In genomic region chr20:35523298-35523888, GRCh38 we compare ENCODE assay signal across 8 cellular contexts. TPM values are rescaled to one million over a fixed set of nuclear protein-coding genes. Genes with fewer than 3 reads are reported as not detected.
DNase-seq lines count a peak whose midpoint lies in the region; ATAC-seq, FAIRE-seq and TF ChIP-seq lines count a peak whose summit lies in the region.

No MANE protein-coding gene starts in this region.

- no peaks in the 10 kb centered on the region for H3K4me1 Mint-ChIP-seq in activated CD4-positive, alpha-beta memory T cell treated with anti-CD3 and anti-CD28 coated beads for 36 hours (ENCODE audit: low read depth)

- no peaks in the 10 kb centered on the region for H3K36me3 Mint-ChIP-seq in activated CD4-positive, alpha-beta memory T cell treated with anti-CD3 and anti-CD28 coated beads for 36 hours

- peak; percentile 50 for DNase-seq in DND-41
- DNase-seq in IMR-90, result no peak
- DNase-seq in activated CD4-positive, alpha-beta memory T cell treated with anti-CD3 and anti-CD28 coated beads for 36 hours, result peak; percentile 44
- DNase-seq in kidney, result no peak
- no peak for DNase-seq in NCI-H1048 (lab: John Stamatoyannopoulos, UW)
- no peak for DNase-seq in epidermal melanocyte (ENCODE audit: insufficient read length, low spot score)

- ATAC-seq in DND-41 (ENCODE audit: insufficient read depth, low read depth) (peak; percentile 70), IMR-90 (ENCODE audit: low read depth) (peak; percentile 69), HG02870 (IDR thresholded peaks at IDR 0.05; ENCODE audit: unreplicated experiment) (no peak), GM19455 (IDR thresholded peaks at IDR 0.05; ENCODE audit: unreplicated experiment) (no peak)

- H3K14ac ChIP-seq in IMR-90 (replicated peaks; ENCODE audit: low read depth, low read length), result no peak overlapping the region

- no peak for FAIRE-seq in kidney (lab: Jason Lieb, UNC)

- H2BK5ac ChIP-seq in IMR-90 (ENCODE audit: low read depth, low read length, poor library complexity, severe bottlenecking), result no peak overlapping the region

- no peak overlapping the region for H3K4me2 ChIP-seq in DND-41 (ENCODE audit: insufficient read depth, low read length)
- H3K4me2 ChIP-seq in IMR-90 (ENCODE audit: low read depth, low read length), result no peak overlapping the region

- no peak overlapping the region for H3K4ac ChIP-seq in IMR-90 (ENCODE audit: low read depth, low read length)

- no peak overlapping the region for H2BK120ac ChIP-seq in IMR-90 (ENCODE audit: low read depth, low read length)

- TF ChIP-seq CTCF in DND-41 (IDR thresholded peaks at IDR 0.05; ENCODE audit: borderline replicate concordance, extremely low read depth, low read length, poor library complexity, severe bottlenecking) (peak; percentile 68), IMR-90 (conservative IDR thresholded peaks at IDR 0.05; ENCODE audit: low read depth, low read length) (0 out of 2 replicates have a peak, but pooled peaks have one; percentile 25), kidney (IDR thresholded peaks at IDR 0.05; ENCODE audit: borderline replicate concordance, extremely low read depth, insufficient read depth) (peak; percentile 45)

- H3K4me3 ChIP-seq in DND-41 (ENCODE audit: low read depth in 1 of 2, low read length in 2 of 2), result no peak overlapping the region
- no peak overlapping the region for H3K4me3 ChIP-seq in IMR-90 (ENCODE audit: insufficient read depth, low read depth, low read length)
- no peak overlapping the region for H3K4me3 ChIP-seq in kidney (ENCODE audit: low read length in 2 of 2)

- H3K36me3 ChIP-seq in DND-41 (ENCODE audit: insufficient read depth, low read length), result no peaks in the 10 kb centered on the region
- no peaks in the 10 kb centered on the region for H3K36me3 ChIP-seq in IMR-90 (ENCODE audit: control insufficient read depth, insufficient read depth, low read length)
- no peaks in the 10 kb centered on the region for H3K36me3 ChIP-seq in kidney (ENCODE audit: control insufficient read depth in 1 of 2, insufficient read depth in 2 of 2, low read length in 2 of 2)

- no peak overlapping the region for H3K27ac ChIP-seq in DND-41 (ENCODE audit: low read length)
- H3K27ac ChIP-seq in IMR-90 (ENCODE audit: insufficient read depth, low read length), result no peak overlapping the region
- no peak overlapping the region for H3K27ac ChIP-seq in kidney (ENCODE audit: low read depth in 2 of 2, low read length in 2 of 2)

- POLR2A ChIA-PET in IMR-90 (lab: Charles Lee; ENCODE audit: unreplicated experiment), result no interaction called here
- POLR2A ChIA-PET in activated CD4-positive, alpha-beta memory T cell treated with anti-CD3 and anti-CD28 coated beads for 36 hours (lab: Charles Lee), result no interaction called here

- in situ Hi-C loops in IMR-90 (cut with MboI; ENCODE audit: low sequenced_read_pairs), result loop anchor here (25.0 kb wide), 1 partner anchor 389 kb away; no protein-coding TSS in a partner anchor

- no peak overlapping the region for H3K9ac ChIP-seq in DND-41 (ENCODE audit: low read depth, low read length)
- H3K9ac ChIP-seq in IMR-90 (ENCODE audit: low read depth, low read length), result no peak overlapping the region
- no peak overlapping the region for H3K9ac ChIP-seq in kidney (ENCODE audit: low read length in 2 of 2)

- no peaks in the 10 kb centered on the region for H3K79me2 ChIP-seq in DND-41 (ENCODE audit: insufficient read depth, low read length)

- no peaks in the 10 kb centered on the region for H3K9me3 Mint-ChIP-seq in activated CD4-positive, alpha-beta memory T cell treated with anti-CD3 and anti-CD28 coated beads for 36 hours

- TF ChIP-seq POLR2A in IMR-90 (IDR thresholded peaks at IDR 0.05; ENCODE audit: low read depth, low read length), result no peak

- no peaks in the 10 kb centered on the region for H3K27me3 ChIP-seq in DND-41 (ENCODE audit: insufficient read depth, low read length, poor library complexity)
- peaks cover 2% of the 10 kb centered on the region; the same call in 1 of the 2 replicates for H3K27me3 ChIP-seq in IMR-90 (ENCODE audit: control insufficient read depth, insufficient read depth, low read length)

- H3K4me3 Mint-ChIP-seq in activated CD4-positive, alpha-beta memory T cell treated with anti-CD3 and anti-CD28 coated beads for 36 hours, result no peak overlapping the region

- BruUV-seq in IMR-90 (replicated peaks; lab: Mats Ljungman, UMichigan), result no TSS peak

- H3K9me3 ChIP-seq in DND-41 (ENCODE audit: insufficient read depth, low read length, severe bottlenecking), result peaks cover 3% of the 10 kb centered on the region
- H3K9me3 ChIP-seq in IMR-90 (ENCODE audit: control insufficient read depth, insufficient read depth, low read length), result no peaks in the 10 kb centered on the region
- H3K9me3 ChIP-seq in kidney (ENCODE audit: control insufficient read depth in 1 of 2, low read length in 2 of 2), result no peaks in the 10 kb centered on the region

- intact Hi-C loops in IMR-90 (cut with micrococcal nuclease) (no loop called here), kidney (cut with DNase I) (no loop called here)
- intact Hi-C loops in activated CD4-positive, alpha-beta memory T cell treated with anti-CD3 and anti-CD28 coated beads for 36 hours (cut with micrococcal nuclease), result no loop called here

- no peaks in the 10 kb centered on the region for H3K9me1 ChIP-seq in IMR-90 (ENCODE audit: insufficient read depth, low read length)

- no peak overlapping the region for H2AK5ac ChIP-seq in IMR-90 (ENCODE audit: low read depth, low read length)

- no peak overlapping the region for H3K23ac ChIP-seq in IMR-90 (ENCODE audit: low read depth, low read length)

- H3K79me1 ChIP-seq in IMR-90 (ENCODE audit: low read depth in 1 of 2, low read length in 2 of 2), result no peaks in the 10 kb centered on the region

- H3K18ac ChIP-seq in IMR-90 (ENCODE audit: low read depth, low read length), result no peak overlapping the region

- no peaks in the 10 kb centered on the region for H3K27me3 Mint-ChIP-seq in activated CD4-positive, alpha-beta memory T cell treated with anti-CD3 and anti-CD28 coated beads for 36 hours

- H4K5ac ChIP-seq in IMR-90 (ENCODE audit: low read depth, low read length), result no peak overlapping the region

- H3K27ac Mint-ChIP-seq in activated CD4-positive, alpha-beta memory T cell treated with anti-CD3 and anti-CD28 coated beads for 36 hours, result no peak overlapping the region

- peak; percentile 15; the same call in 1 of the 2 replicates for TF ChIP-seq RAD21 in IMR-90 (IDR thresholded peaks at IDR 0.05; ENCODE audit: low read length)

- H2BK20ac ChIP-seq in IMR-90 (ENCODE audit: low read depth, low read length), result no peak overlapping the region

- WGBS in IMR-90 (ENCODE audit: extremely low coverage in 2 of 2, insufficient read length in 1 of 2), 2 experiments, result 57% methylated on average over 1 of the region's 6 CpGs; no CpG with 5 or more reads in 1 of the 2 experiments

- no peak overlapping the region for H4K8ac ChIP-seq in IMR-90 (ENCODE audit: low read depth in 2 of 2, low read length in 2 of 2)

- CTCF ChIA-PET in IMR-90 (lab: Yijun Ruan, JAX), result no interaction called here
- CTCF ChIA-PET in activated CD4-positive, alpha-beta memory T cell treated with anti-CD3 and anti-CD28 coated beads for 36 hours (lab: Charles Lee), result interaction anchor here (0.9 kb wide), 1 partner anchor 426 kb away, joined by 3 read pairs; no protein-coding TSS in a partner anchor

- H3K56ac ChIP-seq in IMR-90 (ENCODE audit: extremely low read depth, insufficient read depth, low read length), result no peak overlapping the region

- H4K20me1 ChIP-seq in DND-41 (ENCODE audit: insufficient read depth, low read length) (no peaks in the 10 kb centered on the region), IMR-90 (ENCODE audit: insufficient read depth, low read length) (no peaks in the 10 kb centered on the region)

- H4K91ac ChIP-seq in IMR-90 (ENCODE audit: insufficient read depth, low read depth, low read length), result no peak overlapping the region

- no peak overlapping the region for H2BK15ac ChIP-seq in IMR-90 (ENCODE audit: low read depth, low read length)

- H3K4me1 ChIP-seq in DND-41 (ENCODE audit: insufficient read depth, low read length) (no peaks in the 10 kb centered on the region), IMR-90 (ENCODE audit: control insufficient read depth, insufficient read depth, low read length) (no peaks in the 10 kb centered on the region), kidney (ENCODE audit: control insufficient read depth in 1 of 2, insufficient read depth in 1 of 2, low read depth in 1 of 2, low read length in 2 of 2) (no peaks in the 10 kb centered on the region)

- H2AFZ ChIP-seq in DND-41 (ENCODE audit: low read depth, low read length), result no peak overlapping the region
- H2AFZ ChIP-seq in IMR-90 (replicated peaks; ENCODE audit: low read length, poor library complexity), result peak overlapping the region; percentile 63

- dilution Hi-C loops in IMR-90 (cut with HindIII; ENCODE audit: low sequenced_read_pairs, unreplicated experiment), result no loop called here

- H2AK9ac ChIP-seq in IMR-90 (replicated peaks; ENCODE audit: low read depth, low read length, poor library complexity), result peak overlapping the region; percentile 13

TF ChIP-seq in IMR-90, 13 proteins besides CTCF, POLR2A, EP300 and RAD21:
- TF ChIP-seq MAZ (IDR thresholded peaks at IDR 0.05; ENCODE audit: borderline replicate concordance, low read depth, low read length) (no peak), SMC3 (IDR thresholded peaks at IDR 0.05; ENCODE audit: low read depth, low read length) (0 out of 2 replicates have a peak, but pooled peaks have one; percentile 16)

RNA-seq across cellular contexts. Expression of gene C20orf173, which starts 6.1 kb away (rescaled TPM):
- not detected in 2 replicates for total RNA-seq in IMR-90 (2012; rRNA removed)
- polyA plus RNA-seq in IMR-90 (2012; rRNA removed), result not detected in 2 replicates
- not detected in 2 replicates for polyA plus RNA-seq in IMR-90 (2012; cell fraction: cytosol; rRNA removed)
- polyA plus RNA-seq in IMR-90 (2012; cell fraction: nucleus; rRNA removed; ENCODE audit: low replicate concordance), result not detected in 2 replicates
- total RNA-seq in activated CD4-positive, alpha-beta memory T cell treated with anti-CD3 and anti-CD28 coated beads for 36 hours, result not detected
- total RNA-seq in kidney, result not detected
- polyA plus RNA-seq in kidney (ENCODE audit: insufficient read depth, low read depth, low replicate concordance), result not detected

RNA-seq across cellular contexts. Expression of gene ERGIC3, which starts 18.5 kb away (rescaled TPM):
- total RNA-seq in IMR-90 (2012; rRNA removed) (438 and 487 TPM in 2 replicates), kidney (230 TPM)
- polyA plus RNA-seq in IMR-90 (2012; rRNA removed) (434 and 437 TPM in 2 replicates), kidney (ENCODE audit: insufficient read depth, low read depth, low replicate concordance) (371 TPM)
- polyA plus RNA-seq in IMR-90 (2012; cell fraction: cytosol; rRNA removed), result 372 and 430 TPM in 2 replicates
- polyA plus RNA-seq in IMR-90 (2012; cell fraction: nucleus; rRNA removed; ENCODE audit: low replicate concordance), result 321 and 334 TPM in 2 replicates
- total RNA-seq in activated CD4-positive, alpha-beta memory T cell treated with anti-CD3 and anti-CD28 coated beads for 36 hours, result 100 to 1,000 TPM; 109 to 120 TPM

Comparison
In these comparisons a context has a peak if more than half of its experiments do, and no peak if none do; other contexts are left out.
1. ATAC-seq: peak in DND-41 (single experiment) and IMR-90 (single experiment); none in HG02870 (single experiment) and GM19455 (single experiment).
2. DNase-seq: peak in DND-41 (single experiment) and activated CD4-positive, alpha-beta memory T cell treated with anti-CD3 and anti-CD28 coated beads for 36 hours (single experiment); none in IMR-90 (single experiment), kidney (single experiment), NCI-H1048 (single experiment) and epidermal melanocyte (single experiment).
3. Peak in every context shown above with its lines, with median percentiles within 50 percentile points of each other: CTCF ChIP-seq.